ENCODE assay signal across 11 cellular contexts in genomic region chr2:30224147-30224546, GRCh38. TPM values are rescaled to one million over a fixed set of nuclear protein-coding genes. Genes with fewer than 3 reads are reported as not detected.
DNase-seq lines count a peak whose midpoint lies in the region; ATAC-seq and TF ChIP-seq lines count a peak whose summit lies in the region.
"Had no signal": no experiment of that assay in that cellular context is flagged by ENCODE, and none has a peak within 500 bp of the region (broad histone marks: within the 10 kb centered on the region; RNA-seq: fewer than 3 reads in every experiment).

No MANE protein-coding gene starts in this region.

- H3K27ac ChIP-seq in CD4-positive, alpha-beta memory T cell (ENCODE audit: low read depth, low read length): peak overlapping the region; percentile 95
- H3K27ac ChIP-seq in KMS-11 (no peak overlapping the region), coronary artery (peak overlapping the region in 1 of 2 donors; percentile 58), thyroid gland (peak overlapping the region in 1 of 3 donors; percentile 97)

- no peaks in the 10 kb centered on the region for H3K36me3 ChIP-seq in CD4-positive, alpha-beta memory T cell (ENCODE audit: insufficient read depth, low read length)
- H3K36me3 ChIP-seq in KMS-11 (ENCODE audit: insufficient read depth) (no peaks in the 10 kb centered on the region), thyroid gland (no peaks in the 10 kb centered on the region)

- H3K79me2 ChIP-seq in KMS-11 (ENCODE audit: insufficient read depth, low read depth): no peaks in the 10 kb centered on the region

- no peak for ATAC-seq in naive thymus-derived CD8-positive, alpha-beta T cell
- ATAC-seq in sciatic nerve (no peak), HG02571 (IDR thresholded peaks at IDR 0.05; ENCODE audit: unreplicated experiment) (no peak)

- H3K4me2 ChIP-seq in KMS-11: peak overlapping the region; percentile 7; the same call in 1 of the 2 replicates
- H3K4me2 ChIP-seq: GM23338 had no signal

- TF ChIP-seq CTCF in KMS-11 (conservative IDR thresholded peaks at IDR 0.05; ENCODE audit: low read depth, low read length): no peak
- no peak for TF ChIP-seq CTCF in coronary artery (IDR thresholded peaks at IDR 0.05)
- no peak for TF ChIP-seq CTCF in thyroid gland (IDR thresholded peaks at IDR 0.05)

- no peak for TF ChIP-seq POLR2A in thyroid gland (IDR thresholded peaks at IDR 0.05)

- intact Hi-C loops in CD4-positive, alpha-beta memory T cell (cut with micrococcal nuclease): no loop called here
- intact Hi-C loops in thyroid gland (cut with DNase I): no loop called here
- intact Hi-C loops in sciatic nerve (cut with DNase I): no loop called here

- no peak overlapping the region for H3K9ac ChIP-seq in KMS-11

- peak overlapping the region in 1 of 2 donors; percentile 30 for H3K4me3 ChIP-seq in CD4-positive, alpha-beta memory T cell (ENCODE audit: low read length in 2 of 2)
- H3K4me3 ChIP-seq in KMS-11 (IDR thresholded peaks at IDR 0.05; ENCODE audit: insufficient read depth, low read depth, low read length): no peak overlapping the region
- H3K4me3 ChIP-seq in coronary artery: no peak overlapping the region
- no peak overlapping the region for H3K4me3 ChIP-seq in thyroid gland (replicated peaks in 1 of 3)
- H3K4me3 ChIP-seq: GM23338 had no signal

- no peaks in the 10 kb centered on the region for H3K9me3 Mint-ChIP-seq in CD4-positive, alpha-beta memory T cell
- no peaks in the 10 kb centered on the region for H3K9me3 Mint-ChIP-seq in naive thymus-derived CD8-positive, alpha-beta T cell
- H3K9me3 Mint-ChIP-seq: GM23338 had no signal

- H3K36me3 Mint-ChIP-seq in CD4-positive, alpha-beta memory T cell: peaks cover 0 to 2% of the 10 kb centered on the region in 2 donors
- H3K36me3 Mint-ChIP-seq in naive thymus-derived CD8-positive, alpha-beta T cell: no peaks in the 10 kb centered on the region

- POLR2A ChIA-PET in CD4-positive, alpha-beta memory T cell (lab: Charles Lee; ENCODE audit: partially characterized antibody): interaction anchor here (0.6 to 14.7 kb wide), 12 partner anchors 11 to 1610 kb away, joined by 3 to 226 read pairs (median 7); partner anchors contain the start of genes LBH and YPEL5
- POLR2A ChIA-PET in naive thymus-derived CD8-positive, alpha-beta T cell (lab: Charles Lee): interaction anchor here (0.7 to 11.1 kb wide), 8 partner anchors 8 to 488 kb away, joined by 3 to 93 read pairs (median 8); partner anchors contain the start of gene LBH

- CTCF ChIA-PET in CD4-positive, alpha-beta memory T cell (lab: Charles Lee; ENCODE audit: partially characterized antibody): interaction anchor here (0.5 to 19.3 kb wide), 11 partner anchors 9 to 486 kb away, joined by 3 to 296 read pairs (median 4); no protein-coding TSS in a partner anchor

- no peak overlapping the region; the same call in 1 of the 2 replicates for H2AFZ ChIP-seq in KMS-11 (ENCODE audit: low read depth)
- H2AFZ ChIP-seq: GM23338 had no signal

- no peaks in the 10 kb centered on the region for H3K27me3 Mint-ChIP-seq in CD4-positive, alpha-beta memory T cell
- H3K27me3 Mint-ChIP-seq in naive thymus-derived CD8-positive, alpha-beta T cell: no peaks in the 10 kb centered on the region

- no peak for DNase-seq in CD4-positive, alpha-beta memory T cell
- peak; percentile 52 for DNase-seq in coronary artery (ENCODE audit: low spot score)
- DNase-seq in naive thymus-derived CD8-positive, alpha-beta T cell: no peak
- no peak for DNase-seq in hippocampal formation (lab: John Stamatoyannopoulos, UW)
- no peak for DNase-seq in thyroid gland
- DNase-seq in sciatic nerve (ENCODE audit: low spot score): no peak
- DNase-seq: Calu3, NCI-H510A had no signal

- peaks cover 51 to 77% (median 62%) of the 10 kb centered on the region in 4 donors for H3K4me1 Mint-ChIP-seq in CD4-positive, alpha-beta memory T cell
- peaks cover 39 to 81% (median 76%) of the 10 kb centered on the region in 4 donors for H3K4me1 Mint-ChIP-seq in naive thymus-derived CD8-positive, alpha-beta T cell

- no peaks in the 10 kb centered on the region for H3K27me3 ChIP-seq in CD4-positive, alpha-beta memory T cell (ENCODE audit: insufficient read depth, low read length)
- no peaks in the 10 kb centered on the region for H3K27me3 ChIP-seq in KMS-11 (ENCODE audit: insufficient read depth, low read depth)
- no peaks in the 10 kb centered on the region for H3K27me3 ChIP-seq in thyroid gland

- H3K4me3 Mint-ChIP-seq in CD4-positive, alpha-beta memory T cell: peak overlapping the region in 7 of 8 donors; percentile 48 to 98 (median 88)
- H3K4me3 Mint-ChIP-seq in naive thymus-derived CD8-positive, alpha-beta T cell: peak overlapping the region; percentile 12 to 99 (median 92)
- H3K4me3 Mint-ChIP-seq: GM23338 had no signal

- H3K4me1 ChIP-seq in CD4-positive, alpha-beta memory T cell (ENCODE audit: insufficient read depth, low read length): peaks cover 66% of the 10 kb centered on the region
- peaks cover 30% of the 10 kb centered on the region for H3K4me1 ChIP-seq in KMS-11 (ENCODE audit: low read depth, poor library complexity, severe bottlenecking)
- peaks cover 18 to 31% of the 10 kb centered on the region in 2 donors for H3K4me1 ChIP-seq in thyroid gland

- no peaks in the 10 kb centered on the region for H4K20me1 ChIP-seq in KMS-11 (ENCODE audit: insufficient read depth)

- no peaks in the 10 kb centered on the region for H3K9me3 ChIP-seq in CD4-positive, alpha-beta memory T cell (ENCODE audit: control insufficient read depth in 1 of 2, low read length in 2 of 2)
- H3K9me3 ChIP-seq in thyroid gland: no peaks in the 10 kb centered on the region

- peak overlapping the region; percentile 96 to 100 (median 99) for H3K27ac Mint-ChIP-seq in CD4-positive, alpha-beta memory T cell
- peak overlapping the region; percentile 97 to 100 (median 99) for H3K27ac Mint-ChIP-seq in naive thymus-derived CD8-positive, alpha-beta T cell
- H3K27ac Mint-ChIP-seq: GM23338 had no signal

RNA-seq across cellular contexts. Expression of gene LBH, which starts 7.2 kb away (rescaled TPM):
- total RNA-seq in CD4-positive, alpha-beta memory T cell: 100 to 1,000 TPM; 335 to 364 TPM
- polyA plus RNA-seq in CD4-positive, alpha-beta memory T cell: 100 to 1,000 TPM; 119 to 136 TPM
- total RNA-seq in naive thymus-derived CD8-positive, alpha-beta T cell: 100 to 1,000 TPM; 537 to 573 TPM
- polyA plus RNA-seq in naive thymus-derived CD8-positive, alpha-beta T cell: 100 to 1,000 TPM; 243 to 356 (median 307) TPM
- 100 to 1,000 TPM; 104 to 206 (median 126) TPM for total RNA-seq in thyroid gland
- 19.8 TPM for total RNA-seq in sciatic nerve
